Comparison of ENCODE assay signal across 9 cellular contexts in genomic region chr16:65070831-65071230, GRCh38. TPM values are rescaled to one million over a fixed set of nuclear protein-coding genes. Genes with fewer than 3 reads are reported as not detected.
DNase-seq lines count a peak whose midpoint lies in the region; ATAC-seq and TF ChIP-seq lines count a peak whose summit lies in the region.
"Had no signal": no experiment of that assay in that cellular context is flagged by ENCODE, and none has a peak within 500 bp of the region (broad histone marks: within the 10 kb centered on the region; RNA-seq: fewer than 3 reads in every experiment).

No MANE protein-coding gene starts in this region.

- H3K4me3 ChIP-seq in AG10803 (ENCODE audit: low read length) (no peak overlapping the region), fibroblast of lung (replicated peaks in 1 of 4; ENCODE audit: control extremely low read depth in 1 of 4, insufficient read depth in 1 of 4, low read depth in 3 of 4, low read length in 4 of 4) (peak overlapping the region; percentile 15 to 35 (median 22))

- H3K36me3 Mint-ChIP-seq in nephron (ENCODE audit: low read depth) (peaks cover 35% of the 10 kb centered on the region), immature natural killer cell (no peaks in the 10 kb centered on the region)
- no peaks in the 10 kb centered on the region for H3K36me3 Mint-ChIP-seq in activated naive CD4-positive, alpha-beta T cell treated with anti-CD3 and anti-CD28 coated beads, Interleukin-2, amount 10 ng/mL, durations not matched to agents 7 days and 5 days
- H3K36me3 Mint-ChIP-seq: naive B cell had no signal

- no peaks in the 10 kb centered on the region for H3K9me3 ChIP-seq in fibroblast of lung (ENCODE audit: control insufficient read depth, insufficient read depth, low read depth, low read length)

- H3K9ac ChIP-seq in fibroblast of lung (ENCODE audit: insufficient read depth, low read length): peak overlapping the region; percentile 44

- TF ChIP-seq CTCF in AG10803 (conservative IDR thresholded peaks at IDR 0.05; ENCODE audit: low read length): no peak
- TF ChIP-seq CTCF in fibroblast of lung (conservative IDR thresholded peaks at IDR 0.05 in 1 of 2, IDR thresholded peaks at IDR 0.05 in 1 of 2; ENCODE audit: low read depth in 1 of 2, low read length in 2 of 2): no peak
- TF ChIP-seq CTCF in nephron (IDR thresholded peaks at IDR 0.05; ENCODE audit: unreplicated experiment in 3 of 3): no peak

- CTCF ChIA-PET in activated naive CD4-positive, alpha-beta T cell treated with anti-CD3 and anti-CD28 coated beads, Interleukin-2, amount 10 ng/mL, durations not matched to agents 7 days and 5 days (lab: Charles Lee): no interaction called here

- H3K9me3 Mint-ChIP-seq in nephron (no peaks in the 10 kb centered on the region), immature natural killer cell (peaks cover 0 to 13% (median 4%) of the 10 kb centered on the region in 6 donors)
- no peaks in the 10 kb centered on the region for H3K9me3 Mint-ChIP-seq in activated naive CD4-positive, alpha-beta T cell treated with anti-CD3 and anti-CD28 coated beads, Interleukin-2, amount 10 ng/mL, durations not matched to agents 7 days and 5 days

- no peak overlapping the region for H2AFZ ChIP-seq in fibroblast of lung (ENCODE audit: low read length)

- no peaks in the 10 kb centered on the region for H3K27me3 ChIP-seq in fibroblast of lung (ENCODE audit: control insufficient read depth, insufficient read depth, low read length)

- H3K4me1 Mint-ChIP-seq in nephron (peaks cover 77% of the 10 kb centered on the region), immature natural killer cell (no peaks in the 10 kb centered on the region)
- no peaks in the 10 kb centered on the region for H3K4me1 Mint-ChIP-seq in activated naive CD4-positive, alpha-beta T cell treated with anti-CD3 and anti-CD28 coated beads, Interleukin-2, amount 10 ng/mL, durations not matched to agents 7 days and 5 days
- H3K4me1 Mint-ChIP-seq: naive B cell had no signal

- H3K27me3 Mint-ChIP-seq in nephron (ENCODE audit: low read depth): peaks cover 4% of the 10 kb centered on the region
- no peaks in the 10 kb centered on the region for H3K27me3 Mint-ChIP-seq in activated naive CD4-positive, alpha-beta T cell treated with anti-CD3 and anti-CD28 coated beads, Interleukin-2, amount 10 ng/mL, durations not matched to agents 7 days and 5 days
- peaks cover 0 to 1% (median 0%) of the 10 kb centered on the region in 3 donors for H3K27me3 Mint-ChIP-seq in immature natural killer cell (ENCODE audit: low read depth in 3 of 3)
- H3K27me3 Mint-ChIP-seq: naive B cell had no signal

- peaks cover 30% of the 10 kb centered on the region for H3K4me1 ChIP-seq in fibroblast of lung (ENCODE audit: control insufficient read depth, extremely low read depth, insufficient read depth, low read length)

- peaks cover 41% of the 10 kb centered on the region for H3K79me2 ChIP-seq in fibroblast of lung (ENCODE audit: control insufficient read depth, insufficient read depth, low read length)

- peak overlapping the region; percentile 91 for H3K4me2 ChIP-seq in fibroblast of lung (ENCODE audit: extremely low read depth, insufficient read depth, low read length)

- DNase-seq in AG10803 (ENCODE audit: low read depth): peak; percentile 93
- DNase-seq in RKO (ENCODE audit: low spot score): peak; percentile 81
- peak; percentile 98 for DNase-seq in fibroblast of lung (ENCODE audit: low read depth in 2 of 2)
- DNase-seq in activated naive CD4-positive, alpha-beta T cell treated with anti-CD3 and anti-CD28 coated beads, Interleukin-2, amount 10 ng/mL, durations not matched to agents 7 days and 5 days: no peak
- no peak for DNase-seq in activated CD4-positive, alpha-beta T cell treated with anti-CD3 and anti-CD28 coated beads, Interleukin-2, amount 50 U/mL, for 48 hours
- no peak for DNase-seq in immature natural killer cell
- DNase-seq: naive B cell had no signal

- H3K36me3 ChIP-seq in fibroblast of lung (ENCODE audit: control insufficient read depth, insufficient read depth, low read length): no peaks in the 10 kb centered on the region

- no peaks in the 10 kb centered on the region for H4K20me1 ChIP-seq in fibroblast of lung (ENCODE audit: control insufficient read depth, extremely low read depth, insufficient read depth, low read length)

- H3K4me3 Mint-ChIP-seq in nephron (peak overlapping the region in 1 of 3 experiments; percentile 33), immature natural killer cell (no peak overlapping the region)
- no peak overlapping the region for H3K4me3 Mint-ChIP-seq in activated naive CD4-positive, alpha-beta T cell treated with anti-CD3 and anti-CD28 coated beads, Interleukin-2, amount 10 ng/mL, durations not matched to agents 7 days and 5 days

- H3K27ac Mint-ChIP-seq in nephron (peak overlapping the region; percentile 7 to 66 (median 22)), immature natural killer cell (no peak overlapping the region)
- H3K27ac Mint-ChIP-seq in activated naive CD4-positive, alpha-beta T cell treated with anti-CD3 and anti-CD28 coated beads, Interleukin-2, amount 10 ng/mL, durations not matched to agents 7 days and 5 days: no peak overlapping the region
- H3K27ac Mint-ChIP-seq: naive B cell had no signal

- peak overlapping the region; percentile 94 for H3K27ac ChIP-seq in fibroblast of lung (ENCODE audit: insufficient read depth, low read length)

- ATAC-seq in HG03469 (IDR thresholded peaks at IDR 0.05; ENCODE audit: unreplicated experiment): no peak

RNA-seq across cellular contexts. Expression of gene CDH11, which starts 51.0 kb away (rescaled TPM):
- total RNA-seq in fibroblast of lung: 220 and 302 TPM in 2 replicates
- polyA plus RNA-seq in fibroblast of lung (290 and 335 TPM in 2 replicates), immature natural killer cell (not detected)
- 236 and 265 TPM in 2 replicates for polyA plus RNA-seq in fibroblast of lung (2012)
- 308 and 372 TPM in 2 replicates for polyA minus RNA-seq in fibroblast of lung (ENCODE audit: low replicate concordance)

Comparison
In these comparisons a context has a peak if more than half of its experiments do, and no peak if none do; other contexts are left out.
1. DNase-seq: peak in AG10803 (single experiment), RKO (single experiment) and fibroblast of lung (2 of 2); none in activated naive CD4-positive, alpha-beta T cell treated with anti-CD3 and anti-CD28 coated beads, Interleukin-2, amount 10 ng/mL, durations not matched to agents 7 days and 5 days (single experiment), activated CD4-positive, alpha-beta T cell treated with anti-CD3 and anti-CD28 coated beads, Interleukin-2, amount 50 U/mL, for 48 hours (0 of 2) and immature natural killer cell (0 of 3).
2. H3K27ac Mint-ChIP-seq: peak in nephron (3 of 3); none in activated naive CD4-positive, alpha-beta T cell treated with anti-CD3 and anti-CD28 coated beads, Interleukin-2, amount 10 ng/mL, durations not matched to agents 7 days and 5 days (single experiment) and immature natural killer cell (0 of 6).
3. RNA of gene CDH11, which starts 51.0 kb away (polyA plus RNA-seq): 236 to 335 TPM in fibroblast of lung; not detected in immature natural killer cell; every median in the first group is over 100 times any median in the second.